Comparison of ENCODE assay signal across 18 cellular contexts in the genomic region with DNA sequence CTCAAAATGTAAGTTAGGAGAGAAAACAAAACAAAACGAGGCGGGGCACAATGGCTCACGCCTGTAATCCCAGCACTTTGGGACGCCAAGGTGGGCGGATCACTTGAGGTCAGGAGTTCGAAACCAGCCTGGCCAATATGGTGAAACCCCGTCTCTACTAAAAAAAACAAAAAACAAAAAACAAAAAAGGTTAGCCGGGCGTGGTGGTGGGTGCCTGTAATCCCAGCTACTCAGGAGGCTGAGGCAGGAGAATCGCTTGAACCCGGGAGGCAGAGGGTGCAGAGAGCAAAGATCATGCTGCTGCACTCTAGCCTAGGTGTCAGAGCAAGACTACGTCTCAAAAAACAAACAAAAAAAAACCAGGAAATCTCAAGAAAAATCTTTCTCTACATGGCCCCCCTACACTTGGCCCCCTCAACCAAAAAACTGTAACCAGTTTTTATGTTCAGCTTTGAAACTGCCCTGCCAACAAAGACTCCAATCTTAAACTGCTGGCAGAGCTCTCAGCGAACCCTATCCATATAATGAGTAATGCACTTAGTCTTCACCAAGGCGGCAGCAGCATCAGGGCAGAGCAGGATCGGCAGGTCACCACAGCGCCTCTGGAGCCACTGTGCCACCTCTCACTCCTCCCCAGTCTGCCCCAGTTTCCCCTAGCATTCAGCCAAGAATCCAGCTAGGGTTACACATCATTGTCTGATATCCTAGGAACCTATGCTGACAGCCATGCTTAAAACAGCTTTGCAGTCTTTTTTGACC.
DNase-seq lines count a peak whose midpoint lies in the region; ATAC-seq and TF ChIP-seq lines count a peak whose summit lies in the region.
"Had no signal": no experiment of that assay in that cellular context is flagged by ENCODE, and none has a peak within 500 bp of the region (broad histone marks: within the 10 kb centered on the region; RNA-seq: fewer than 3 reads in every experiment).

No MANE protein-coding gene starts in this region.

- peaks cover 64 to 93% (median 80%) of the 10 kb centered on the region in 10 experiments for H3K4me1 ChIP-seq in BLaER1 treated with 17β-estradiol and CSF1 and Interleukin-3, amounts not matched to agents 10 nM and 100 nM
- H3K4me1 ChIP-seq in MM.1S (ENCODE audit: low read length) (peaks cover 59% of the 10 kb centered on the region), suprapubic skin (peaks cover 82% of the 10 kb centered on the region)

- H3K9me2 ChIP-seq in MM.1S (replicated peaks; ENCODE audit: insufficient read depth, low read length), result no peaks in the 10 kb centered on the region

- H3K36me3 Mint-ChIP-seq in natural killer cell, result no peaks in the 10 kb centered on the region
- H3K36me3 Mint-ChIP-seq: brain had no signal

- peaks cover 32% of the 10 kb centered on the region for H3F3A ChIP-seq in MM.1S (ENCODE audit: insufficient read depth, low read length)

- H3K79me2 ChIP-seq in MM.1S (ENCODE audit: low read length), result peaks cover 84% of the 10 kb centered on the region

- H3K27ac ChIP-seq in BLaER1 treated with 17β-estradiol and CSF1 and Interleukin-3, amounts not matched to agents 10 nM and 100 nM, result peak overlapping the region in 9 of 11 experiments; percentile 29 to 89 (median 79); a peak in 17 of 22 replicates
- H3K27ac ChIP-seq in MM.1S (ENCODE audit: low read length), result peak overlapping the region; percentile 49; the same call in 1 of the 2 replicates
- H3K27ac ChIP-seq in suprapubic skin, result no peak overlapping the region
- H3K27ac ChIP-seq: dorsolateral prefrontal cortex, hepatocyte had no signal

- no peak for TF ChIP-seq POLR2A in suprapubic skin (IDR thresholded peaks at IDR 0.05)

- no peak overlapping the region for H3K4me3 ChIP-seq in BLaER1 treated with 17β-estradiol and CSF1 and Interleukin-3, amounts not matched to agents 10 nM and 100 nM
- H3K4me3 ChIP-seq in MM.1S (ENCODE audit: low read length), result no peak overlapping the region
- no peak overlapping the region for H3K4me3 ChIP-seq in suprapubic skin
- H3K4me3 ChIP-seq: dorsolateral prefrontal cortex, hepatocyte, pancreas had no signal

- no peak for TF ChIP-seq CTCF in MM.1S (IDR thresholded peaks at IDR 0.05; ENCODE audit: low read length)
- TF ChIP-seq CTCF in natural killer cell (IDR thresholded peaks at IDR 0.05), result no peak
- no peak for TF ChIP-seq CTCF in suprapubic skin (IDR thresholded peaks at IDR 0.05)

- peaks cover 53 to 98% (median 81%) of the 10 kb centered on the region in 11 experiments; a peak in 18 of 22 replicates for H4K20me1 ChIP-seq in BLaER1 treated with 17β-estradiol and CSF1 and Interleukin-3, amounts not matched to agents 10 nM and 100 nM
- peaks cover 28% of the 10 kb centered on the region; the same call in 1 of the 2 replicates for H4K20me1 ChIP-seq in MM.1S (ENCODE audit: insufficient read depth, low read length)

- H3K4me2 ChIP-seq in BLaER1 treated with 17β-estradiol and CSF1 and Interleukin-3, amounts not matched to agents 10 nM and 100 nM, result peak overlapping the region; percentile 8 to 65 (median 49); a peak in 21 of 22 replicates
- peak overlapping the region; percentile 51 for H3K4me2 ChIP-seq in MM.1S (ENCODE audit: low read depth, low read length)
- H3K4me2 ChIP-seq: hepatocyte had no signal

- H2AFZ ChIP-seq in MM.1S (ENCODE audit: low read length), result no peak overlapping the region
- H2AFZ ChIP-seq: hepatocyte had no signal

- peak overlapping the region; percentile 86 to 93 for H3K27ac Mint-ChIP-seq in natural killer cell
- H3K27ac Mint-ChIP-seq: HFFc6; stimulated activated effector memory CD8-positive, alpha-beta T cell treated with anti-CD3 and anti-CD28 coated beads, Interleukin-12 subunit alpha, Interleukin-12 subunit beta, amount 100 ng/mL, for 72 hours had no signal

- TF ChIP-seq EP300 in suprapubic skin (IDR thresholded peaks at IDR 0.05), result no peak

- H3K4me1 Mint-ChIP-seq in natural killer cell, result peaks cover 97 to 99% of the 10 kb centered on the region in 2 donors

- no peaks in the 10 kb centered on the region for H3K27me3 ChIP-seq in BLaER1 treated with 17β-estradiol and CSF1 and Interleukin-3, amounts not matched to agents 10 nM and 100 nM
- H3K27me3 ChIP-seq in MM.1S (replicated peaks; ENCODE audit: insufficient read depth, low read length) (no peaks in the 10 kb centered on the region), suprapubic skin (no peaks in the 10 kb centered on the region)
- H3K27me3 ChIP-seq: dorsolateral prefrontal cortex, hepatocyte, pancreas had no signal

- 85% methylated on average over 16 of the region's 16 CpGs for WGBS in suprapubic skin

- H3K9me3 ChIP-seq in BLaER1 treated with 17β-estradiol and CSF1 and Interleukin-3, amounts not matched to agents 10 nM and 100 nM (replicated peaks in 1 of 11), result no peaks in the 10 kb centered on the region
- no peaks in the 10 kb centered on the region for H3K9me3 ChIP-seq in MM.1S (replicated peaks; ENCODE audit: insufficient read depth, low read length)
- H3K9me3 ChIP-seq in suprapubic skin, result no peaks in the 10 kb centered on the region
- H3K9me3 ChIP-seq: pancreas had no signal

- H3K9ac ChIP-seq in BLaER1 treated with 17β-estradiol and CSF1 and Interleukin-3, amounts not matched to agents 10 nM and 100 nM, result peak overlapping the region in 8 of 11 experiments; percentile 41 to 68 (median 52); a peak in 14 of 22 replicates
- no peak overlapping the region for H3K9ac ChIP-seq in MM.1S (ENCODE audit: low read length)

- peak overlapping the region; percentile 83 for H3K4me3 Mint-ChIP-seq in natural killer cell
- H3K4me3 Mint-ChIP-seq: brain; HFFc6; stimulated activated effector memory CD8-positive, alpha-beta T cell treated with anti-CD3 and anti-CD28 coated beads, Interleukin-12 subunit alpha, Interleukin-12 subunit beta, amount 100 ng/mL, for 72 hours had no signal

- DNase-seq in MM.1S (no peak), astrocyte of the hippocampus (ENCODE audit: low read depth, low spot score) (peak; percentile 32), natural killer cell (no peak), NCI-H1930 (lab: John Stamatoyannopoulos, UW) (no peak), suprapubic skin (ENCODE audit: low spot score in 2 of 2) (no peak)
- DNase-seq: activated B cell treated with CpG ODN at 0.5 μM for 24 hours; activated naive CD4-positive, alpha-beta T cell treated with Interleukin-2 at 50 U/mL for 16 hours; dorsolateral prefrontal cortex; HFFc6; NCI-H2081 treated with DMSO at 0.1 percent for 48 hours; NCI-H82; pancreas had no signal

- H3K36me3 ChIP-seq in BLaER1 treated with 17β-estradiol and CSF1 and Interleukin-3, amounts not matched to agents 10 nM and 100 nM, result no peaks in the 10 kb centered on the region
- H3K36me3 ChIP-seq in MM.1S (replicated peaks; ENCODE audit: insufficient read depth, low read length) (no peaks in the 10 kb centered on the region), suprapubic skin (no peaks in the 10 kb centered on the region)
- H3K36me3 ChIP-seq: pancreas had no signal

- H3K27me3 Mint-ChIP-seq in natural killer cell (ENCODE audit: low read depth in 2 of 2), result no peaks in the 10 kb centered on the region
- H3K27me3 Mint-ChIP-seq: activated B cell treated with CpG ODN at 0.5 μM for 24 hours, brain had no signal

- H3K9me3 Mint-ChIP-seq in natural killer cell, result peaks cover 0 to 2% of the 10 kb centered on the region in 2 donors
- H3K9me3 Mint-ChIP-seq: activated B cell treated with CpG ODN at 0.5 μM for 24 hours; brain; HFFc6; stimulated activated effector memory CD8-positive, alpha-beta T cell treated with anti-CD3 and anti-CD28 coated beads, Interleukin-12 subunit alpha, Interleukin-12 subunit beta, amount 100 ng/mL, for 72 hours had no signal

- intact Hi-C loops in natural killer cell (cut with micrococcal nuclease), result no loop called here

- ATAC-seq in natural killer cell (peak in 1 of 3 donors; percentile 25), HG02623 (IDR thresholded peaks at IDR 0.05; ENCODE audit: unreplicated experiment) (no peak), HG03565 (IDR thresholded peaks at IDR 0.05; ENCODE audit: unreplicated experiment) (no peak)
- ATAC-seq: pancreas had no signal
